34 cellular contexts compared by ENCODE assay signal in the genomic region with DNA sequence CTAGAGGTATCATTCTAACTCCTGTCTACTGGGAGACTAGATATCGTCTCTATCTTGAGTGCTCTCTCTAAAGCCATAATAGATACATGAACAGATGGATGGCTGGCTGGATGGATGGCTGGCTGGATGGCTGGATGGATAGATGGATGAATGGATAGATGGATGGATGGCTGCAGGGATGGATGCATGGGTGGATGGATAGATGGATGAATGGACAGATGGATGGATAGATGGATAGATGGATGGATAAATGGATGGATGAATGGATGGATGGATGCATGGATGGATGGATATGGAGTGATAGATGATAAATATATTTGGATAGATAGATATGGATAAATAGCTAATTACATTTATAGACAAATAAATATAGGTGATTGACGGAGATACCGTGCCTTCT.
"Had no signal": no experiment of that assay in that cellular context is flagged by ENCODE, and none has a peak within 500 bp of the region (broad histone marks: within the 10 kb centered on the region; RNA-seq: fewer than 3 reads in every experiment).

No MANE protein-coding gene starts in this region.

- H3K27ac Mint-ChIP-seq: activated CD4-positive, alpha-beta memory T cell treated with anti-CD3 and anti-CD28 coated beads, Interleukin-2, amount 10 ng/mL, durations not matched to agents 7 days and 5 days; activated CD4-positive, alpha-beta T cell treated with anti-CD3 and anti-CD28 coated beads for 36 hours; activated CD4-positive, alpha-beta T cell treated with anti-CD3 and anti-CD28 coated beads, Interleukin-2, amount 10 ng/mL, durations not matched to agents 7 days and 5 days; activated CD8-positive, alpha-beta memory T cell treated with anti-CD3 and anti-CD28 coated beads, Interleukin-2, amount 10 ng/mL, durations not matched to agents 7 days and 5 days; activated CD8-positive, alpha-beta T cell treated with anti-CD3 and anti-CD28 coated beads, Interleukin-2, amount 10 ng/mL, durations not matched to agents 7 days and 5 days; activated naive CD4-positive, alpha-beta T cell treated with anti-CD3 and anti-CD28 coated beads for 36 hours; activated naive CD4-positive, alpha-beta T cell treated with anti-CD3 and anti-CD28 coated beads, Interleukin-2, amount 50 U/mL, for 72 hours; activated naive CD8-positive, alpha-beta T cell treated with anti-CD3 and anti-CD28 coated beads for 36 hours; activated T-cell treated with anti-CD3 and anti-CD28 coated beads, Interleukin-2, amount 50 U/mL, for 24 hours; activated T-helper 1 cell treated with anti-CD3 and anti-CD28 coated beads, Interleukin-12 subunit alpha, Interleukin-12 subunit beta, Interleukin-2, Interleukin-4 antibody, amounts not matched to agents 30 ng/mL and 10 ng/mL and 1 ng/mL, durations not matched to agents 14 hours and 24 hours and 36 hours; activated T-helper 17 cell treated with anti-CD3 and anti-CD28 coated beads, Interleukin-2, amount 50 U/mL, for 72 hours; T-helper 1 cell treated with Interleukin-12 subunit alpha and Interleukin-12 subunit beta and Interleukin-4 antibody, amounts not matched to agents 30 μg/mL and 1 μg/mL, for 36 hours; T-helper 2 cell treated with Interferon-gamma antibody and Interleukin-4, amounts not matched to agents 5 μg/mL and 100 μg/mL, for 36 hours; WTC11 had no signal

- H3K27me3 ChIP-seq: adrenal gland, body of pancreas, brain microvascular endothelial cell, breast epithelium had no signal

- H3K27ac ChIP-seq: adrenal gland, body of pancreas, brain microvascular endothelial cell, breast epithelium, VCaP had no signal

- ATAC-seq: activated CD8-positive, alpha-beta memory T cell treated with anti-CD3 and anti-CD28 coated beads, Interleukin-2, amount 10 ng/mL, durations not matched to agents 7 days and 5 days; activated CD8-positive, alpha-beta T cell treated with anti-CD3 and anti-CD28 coated beads, Interleukin-2, amount 10 ng/mL, durations not matched to agents 7 days and 5 days; body of pancreas; WTC11 had no signal

- H3K27me3 Mint-ChIP-seq: activated CD4-positive, alpha-beta memory T cell treated with anti-CD3 and anti-CD28 coated beads, Interleukin-2, amount 10 ng/mL, durations not matched to agents 7 days and 5 days; activated CD4-positive, alpha-beta T cell treated with anti-CD3 and anti-CD28 coated beads for 36 hours; activated CD4-positive, alpha-beta T cell treated with anti-CD3 and anti-CD28 coated beads, Interleukin-2, amount 10 ng/mL, durations not matched to agents 7 days and 5 days; activated CD8-positive, alpha-beta memory T cell treated with anti-CD3 and anti-CD28 coated beads, Interleukin-2, amount 10 ng/mL, durations not matched to agents 7 days and 5 days; activated naive CD8-positive, alpha-beta T cell treated with anti-CD3 and anti-CD28 coated beads for 36 hours; activated T-cell treated with anti-CD3 and anti-CD28 coated beads, Interleukin-2, amount 50 U/mL, for 24 hours; activated T-helper 17 cell treated with anti-CD3 and anti-CD28 coated beads, Interleukin-2, amount 50 U/mL, for 72 hours had no signal

- H3K4me3 ChIP-seq: adrenal gland, body of pancreas, breast epithelium had no signal

- H3K4me1 ChIP-seq: adrenal gland, body of pancreas, breast epithelium had no signal

- H3K4me3 Mint-ChIP-seq: activated CD4-positive, alpha-beta memory T cell treated with anti-CD3 and anti-CD28 coated beads, Interleukin-2, amount 10 ng/mL, durations not matched to agents 7 days and 5 days; activated CD4-positive, alpha-beta T cell treated with anti-CD3 and anti-CD28 coated beads for 36 hours; activated CD4-positive, alpha-beta T cell treated with anti-CD3 and anti-CD28 coated beads, Interleukin-2, amount 10 ng/mL, durations not matched to agents 7 days and 5 days; activated CD8-positive, alpha-beta memory T cell treated with anti-CD3 and anti-CD28 coated beads, Interleukin-2, amount 10 ng/mL, durations not matched to agents 7 days and 5 days; activated CD8-positive, alpha-beta T cell treated with anti-CD3 and anti-CD28 coated beads, Interleukin-2, amount 10 ng/mL, durations not matched to agents 7 days and 5 days; activated naive CD4-positive, alpha-beta T cell treated with anti-CD3 and anti-CD28 coated beads for 36 hours; activated naive CD8-positive, alpha-beta T cell treated with anti-CD3 and anti-CD28 coated beads for 36 hours; activated T-cell treated with anti-CD3 and anti-CD28 coated beads, Interleukin-2, amount 50 U/mL, for 24 hours; activated T-helper 1 cell treated with anti-CD3 and anti-CD28 coated beads, Interleukin-12 subunit alpha, Interleukin-12 subunit beta, Interleukin-2, Interleukin-4 antibody, amounts not matched to agents 30 ng/mL and 10 ng/mL and 1 ng/mL, durations not matched to agents 14 hours and 24 hours and 36 hours; activated T-helper 17 cell treated with anti-CD3 and anti-CD28 coated beads, Interleukin-2, amount 50 U/mL, for 72 hours; T-helper 1 cell treated with Interleukin-12 subunit alpha and Interleukin-12 subunit beta and Interleukin-4 antibody, amounts not matched to agents 30 μg/mL and 1 μg/mL, for 36 hours; T-helper 2 cell treated with Interferon-gamma antibody and Interleukin-4, amounts not matched to agents 5 μg/mL and 100 μg/mL, for 36 hours; WTC11 had no signal

- H3K9me3 ChIP-seq: adrenal gland, body of pancreas, breast epithelium had no signal

- H3K36me3 ChIP-seq: adrenal gland, brain microvascular endothelial cell, breast epithelium had no signal

- DNase-seq: activated CD4-positive, alpha-beta memory T cell treated with anti-CD3 and anti-CD28 coated beads, Interleukin-2, amount 10 ng/mL, durations not matched to agents 7 days and 5 days; activated CD4-positive, alpha-beta T cell treated with anti-CD3 and anti-CD28 coated beads for 1 hour; activated CD4-positive, alpha-beta T cell treated with anti-CD3 and anti-CD28 coated beads for 36 hours; activated CD4-positive, alpha-beta T cell treated with anti-CD3 and anti-CD28 coated beads for 48 hours; activated CD4-positive, alpha-beta T cell treated with anti-CD3 and anti-CD28 coated beads, Interleukin-2, amount 10 ng/mL, durations not matched to agents 7 days and 5 days; activated CD4-positive, alpha-beta T cell treated with anti-CD3 and anti-CD28 coated beads, Interleukin-2, amount 50 U/mL, for 48 hours; activated CD4-positive, CD25-positive, alpha-beta regulatory T cell; activated CD8-positive, alpha-beta memory T cell treated with anti-CD3 and anti-CD28 coated beads for 24 hours; activated CD8-positive, alpha-beta memory T cell treated with anti-CD3 and anti-CD28 coated beads, Interleukin-2, amount 10 ng/mL, durations not matched to agents 7 days and 5 days; activated CD8-positive, alpha-beta memory T cell treated with anti-CD3 and anti-CD28 coated beads, Interleukin-2, amount 50 U/mL, for 48 hours; activated CD8-positive, alpha-beta T cell treated with anti-CD3 and anti-CD28 coated beads, Interleukin-2, amount 10 ng/mL, durations not matched to agents 7 days and 5 days; activated effector memory CD4-positive, alpha-beta T cell treated with anti-CD3 and anti-CD28 coated beads, Interleukin-2, amount 50 U/mL, for 16 hours; activated gamma-delta T cell treated with Interleukin-2 at 50 U/mL for 16 hours; activated naive CD4-positive, alpha-beta T cell; activated naive CD4-positive, alpha-beta T cell treated with anti-CD3 and anti-CD28 coated beads for 36 hours; activated naive CD4-positive, alpha-beta T cell treated with anti-CD3 and anti-CD28 coated beads, Interleukin-2, amount 50 U/mL, for 16 hours; activated naive CD8-positive, alpha-beta T cell treated with anti-CD3 and anti-CD28 coated beads for 36 hours; activated T-cell treated with anti-CD3 and anti-CD28 coated beads, Interleukin-2, amount 50 U/mL, for 24 hours; activated T-cell treated with anti-CD3 and anti-CD28 coated beads, Interleukin-2, amount 50 U/mL, for 48 hours; adrenal gland; amniotic stem cell; aorta; body of pancreas; brain microvascular endothelial cell; central memory CD4-positive, alpha-beta T cell; T-helper 9 cell had no signal
